In genomic region chr17:4808378-4808767, GRCh38 we compare ENCODE assay signal across 10 cellular contexts. TPM values are rescaled to one million over a fixed set of nuclear protein-coding genes. Genes with fewer than 3 reads are reported as not detected.
A peak's percentile ranks its signal among the peaks of the same experiment; 100 is the strongest.
DNase-seq lines count a peak whose midpoint lies in the region; ATAC-seq lines count a peak whose summit lies in the region.
"Had no signal": no experiment of that assay in that cellular context is flagged by ENCODE, and none has a peak within 500 bp of the region (broad histone marks: within the 10 kb centered on the region; RNA-seq: fewer than 3 reads in every experiment).

No MANE protein-coding gene starts in this region.

- peaks cover 8% of the 10 kb centered on the region for H3K36me3 Mint-ChIP-seq in activated naive CD4-positive, alpha-beta T cell treated with anti-CD3 and anti-CD28 coated beads, Interleukin-2, amount 10 ng/mL, durations not matched to agents 7 days and 5 days
- H3K36me3 Mint-ChIP-seq in central memory CD8-positive, alpha-beta T cell (ENCODE audit: insufficient read depth) = peaks cover 2% of the 10 kb centered on the region

- no peak overlapping the region for H3K27ac Mint-ChIP-seq in activated naive CD4-positive, alpha-beta T cell treated with anti-CD3 and anti-CD28 coated beads, Interleukin-2, amount 10 ng/mL, durations not matched to agents 7 days and 5 days
- no peak overlapping the region for H3K27ac Mint-ChIP-seq in central memory CD8-positive, alpha-beta T cell (ENCODE audit: low read depth)

- H3K9me3 Mint-ChIP-seq in activated naive CD4-positive, alpha-beta T cell treated with anti-CD3 and anti-CD28 coated beads, Interleukin-2, amount 10 ng/mL, durations not matched to agents 7 days and 5 days = no peaks in the 10 kb centered on the region
- no peaks in the 10 kb centered on the region for H3K9me3 Mint-ChIP-seq in central memory CD8-positive, alpha-beta T cell

- no peak for DNase-seq in activated naive CD4-positive, alpha-beta T cell treated with anti-CD3 and anti-CD28 coated beads, Interleukin-2, amount 10 ng/mL, durations not matched to agents 7 days and 5 days
- no peak for DNase-seq in activated naive CD4-positive, alpha-beta T cell treated with Interleukin-2 at 50 U/mL for 16 hours
- DNase-seq in central memory CD8-positive, alpha-beta T cell (ENCODE audit: low spot score in 2 of 2) = no peak
- DNase-seq in middle frontal gyrus (ENCODE audit: extremely low spot score, low spot score) = peak; percentile 14
- peak; percentile 66 for DNase-seq in ureter (ENCODE audit: low spot score)
- DNase-seq in kidney tubule cell (ENCODE audit: low spot score) = no peak
- DNase-seq in NCI-H526 (lab: John Stamatoyannopoulos, UW) = no peak

- peak overlapping the region; percentile 78 for H3K4me3 Mint-ChIP-seq in activated naive CD4-positive, alpha-beta T cell treated with anti-CD3 and anti-CD28 coated beads, Interleukin-2, amount 10 ng/mL, durations not matched to agents 7 days and 5 days
- peak overlapping the region; percentile 77 for H3K4me3 Mint-ChIP-seq in central memory CD8-positive, alpha-beta T cell

- H3K27me3 Mint-ChIP-seq in activated naive CD4-positive, alpha-beta T cell treated with anti-CD3 and anti-CD28 coated beads, Interleukin-2, amount 10 ng/mL, durations not matched to agents 7 days and 5 days = peaks cover 4% of the 10 kb centered on the region
- H3K27me3 Mint-ChIP-seq in central memory CD8-positive, alpha-beta T cell = no peaks in the 10 kb centered on the region

- no peak for ATAC-seq in central memory CD8-positive, alpha-beta T cell (replicated peaks; ENCODE audit: extremely low read depth, poor library complexity, severe bottlenecking)
- no peak for ATAC-seq in HG03159 (IDR thresholded peaks at IDR 0.05; ENCODE audit: unreplicated experiment)
- ATAC-seq: activated CD4-positive, CD25-positive, alpha-beta regulatory T cell treated with anti-CD3 and anti-CD28 coated beads, Interleukin-2, amount 50 U/mL, for 24 hours had no signal

- CTCF ChIA-PET in activated naive CD4-positive, alpha-beta T cell treated with anti-CD3 and anti-CD28 coated beads, Interleukin-2, amount 10 ng/mL, durations not matched to agents 7 days and 5 days (lab: Charles Lee) = interaction anchor here (2.1 kb wide), 1 partner anchor 18 kb away, joined by 7 read pairs; no protein-coding TSS in a partner anchor

- H3K4me1 Mint-ChIP-seq in activated naive CD4-positive, alpha-beta T cell treated with anti-CD3 and anti-CD28 coated beads, Interleukin-2, amount 10 ng/mL, durations not matched to agents 7 days and 5 days = peaks cover 20% of the 10 kb centered on the region
- peaks cover 15% of the 10 kb centered on the region for H3K4me1 Mint-ChIP-seq in central memory CD8-positive, alpha-beta T cell

RNA-seq across cellular contexts. Expression of gene PLD2, which starts 1.4 kb away (rescaled TPM):
- 59.1 TPM for total RNA-seq in ureter

RNA-seq across cellular contexts. Expression of gene PSMB6, which starts 12.4 kb away (rescaled TPM):
- total RNA-seq in ureter = 97.9 TPM

RNA-seq across cellular contexts. Expression of gene GLTPD2, which starts 19.6 kb away (rescaled TPM):
- not detected for total RNA-seq in ureter
- total RNA-seq: M059J had no signal

RNA-seq across cellular contexts. Expression of gene VMO1, which starts 22.2 kb away (rescaled TPM):
- total RNA-seq in ureter = 0.89 TPM

Comparison
In these comparisons a context has a peak if more than half of its experiments do, and no peak if none do; other contexts are left out.
1. DNase-seq: peak in middle frontal gyrus (single experiment) and ureter (single experiment); none in activated naive CD4-positive, alpha-beta T cell treated with anti-CD3 and anti-CD28 coated beads, Interleukin-2, amount 10 ng/mL, durations not matched to agents 7 days and 5 days (single experiment), activated naive CD4-positive, alpha-beta T cell treated with Interleukin-2 at 50 U/mL for 16 hours (single experiment), central memory CD8-positive, alpha-beta T cell (0 of 2), kidney tubule cell (single experiment) and NCI-H526 (0 of 2).